Comparison of ENCODE assay signal across 15 cellular contexts in genomic region chr4:88527787-88528186, GRCh38.
DNase-seq lines count a peak whose midpoint lies in the region; ATAC-seq and TF ChIP-seq lines count a peak whose summit lies in the region.
"Had no signal": no experiment of that assay in that cellular context is flagged by ENCODE, and none has a peak within 500 bp of the region (broad histone marks: within the 10 kb centered on the region; RNA-seq: fewer than 3 reads in every experiment).

No MANE protein-coding gene starts in this region.

- no peak for TF ChIP-seq CTCF in GM12865 (IDR thresholded peaks at IDR 0.05; ENCODE audit: insufficient read depth, low read depth, low read length, missing control alignments)

- DNase-seq in GM12865 (ENCODE audit: low read depth) (peak; percentile 93), DMS79 treated with DMSO at 0.1 percent for 48 hours (lab: John Stamatoyannopoulos, UW) (no peak), medulla oblongata (ENCODE audit: extremely low spot score) (no peak)
- DNase-seq: activated naive CD8-positive, alpha-beta T cell treated with anti-CD3 and anti-CD28 coated beads, Interleukin-2, amount 10 ng/mL, durations not matched to agents 7 days and 5 days; cerebellar nuclear complex; DMS 273 treated with DMSO at 0.1 percent for 48 hours; head of caudate nucleus; NCI-H2171 treated with DMSO at 0.1 percent for 48 hours; SJCRH30; stimulated activated CD4-positive, alpha-beta T cell treated with anti-CD3 and anti-CD28 coated beads, Interleukin-2, amount 100 ng/mL, for 24 hours had no signal

- ATAC-seq in GM19035 (IDR thresholded peaks at IDR 0.05; ENCODE audit: unreplicated experiment) (peak; percentile 51), HG02678 (IDR thresholded peaks at IDR 0.05; ENCODE audit: unreplicated experiment) (peak; percentile 27), HG03565 (IDR thresholded peaks at IDR 0.05; ENCODE audit: unreplicated experiment) (peak; percentile 48), HG03045 (IDR thresholded peaks at IDR 0.05; ENCODE audit: unreplicated experiment) (no peak)
- no peak for ATAC-seq in activated CD4-positive, CD25-positive, alpha-beta regulatory T cell treated with anti-CD3 and anti-CD28 coated beads, Interleukin-2, amount 50 U/mL, for 24 hours

- H3K4me3 ChIP-seq in GM12865 (ENCODE audit: low read depth, low read length), result peak overlapping the region; percentile 1
- H3K4me3 ChIP-seq: SJCRH30 had no signal

Comparison
In these comparisons a context has a peak if more than half of its experiments do, and no peak if none do; other contexts are left out.
1. ATAC-seq: peak in GM19035 (single experiment), HG02678 (single experiment) and HG03565 (single experiment); none in HG03045 (single experiment) and activated CD4-positive, CD25-positive, alpha-beta regulatory T cell treated with anti-CD3 and anti-CD28 coated beads, Interleukin-2, amount 50 U/mL, for 24 hours (0 of 2).